Comparison of ENCODE assay signal across 1 cellular context in genomic region chr14:23321572-23322547, GRCh38.
TF ChIP-seq lines count a peak whose summit lies in the region.

No MANE protein-coding gene starts in this region.

TF ChIP-seq in GM23338, 12 proteins besides CTCF, POLR2A, EP300 and RAD21 (continued from another document):
- TF ChIP-seq ZNF462 (CRISPR knock-in tag; IDR thresholded peaks at IDR 0.05) (no peak), NANOG (IDR thresholded peaks at IDR 0.05; ENCODE audit: borderline replicate concordance) (no peak), ETS1 (IDR thresholded peaks at IDR 0.05) (no peak), ZNF114 (CRISPR knock-in tag; IDR thresholded peaks at IDR 0.05) (no peak), EZH2 (IDR thresholded peaks at IDR 0.05; ENCODE audit: low read depth, unreplicated experiment) (no peak), ZNF331 (CRISPR knock-in tag; IDR thresholded peaks at IDR 0.05; ENCODE audit: low read depth) (no peak), STAT1 (IDR thresholded peaks at IDR 0.05; ENCODE audit: unreplicated experiment) (no peak), JUNB (IDR thresholded peaks at IDR 0.05; ENCODE audit: unreplicated experiment) (no peak), EZH2phosphoT487 (IDR thresholded peaks at IDR 0.05; ENCODE audit: unreplicated experiment) (no peak)
